24 cellular contexts compared by ENCODE assay signal in genomic region chr1:205581321-205581980, GRCh38. TPM values are rescaled to one million over a fixed set of nuclear protein-coding genes. Genes with fewer than 3 reads are reported as not detected.
DNase-seq lines count a peak whose midpoint lies in the region; ATAC-seq and TF ChIP-seq lines count a peak whose summit lies in the region.
"Had no signal": no experiment of that assay in that cellular context is flagged by ENCODE, and none has a peak within 500 bp of the region (broad histone marks: within the 10 kb centered on the region; RNA-seq: fewer than 3 reads in every experiment).

No MANE protein-coding gene starts in this region.

- POLR2A ChIA-PET in CD8-positive, alpha-beta T cell (lab: Charles Lee) = no interaction called here

- H3K27me3 ChIP-seq in CD8-positive, alpha-beta T cell (ENCODE audit: insufficient read depth, low read length) = no peaks in the 10 kb centered on the region
- H3K27me3 ChIP-seq in Loucy (ENCODE audit: insufficient read depth, low read length, poor library complexity, severe bottlenecking) (no peaks in the 10 kb centered on the region), skeletal muscle tissue (ENCODE audit: control insufficient read depth in 3 of 3, insufficient read depth in 3 of 3, low read length in 3 of 3) (peaks cover 31 to 48% (median 47%) of the 10 kb centered on the region in 3 donors), mammary epithelial cell (ENCODE audit: insufficient read depth, low read length) (no peaks in the 10 kb centered on the region)

- no peak for TF ChIP-seq CTCF in CD8-positive, alpha-beta T cell (IDR thresholded peaks at IDR 0.05)
- no peak for TF ChIP-seq CTCF in Loucy (conservative IDR thresholded peaks at IDR 0.05; ENCODE audit: low read length)
- no peak for TF ChIP-seq CTCF in mammary epithelial cell (conservative IDR thresholded peaks at IDR 0.05 in 1 of 2, IDR thresholded peaks at IDR 0.05 in 1 of 2; ENCODE audit: extremely low read depth in 1 of 2, insufficient read depth in 1 of 2, low read depth in 1 of 2, low read length in 2 of 2)

- no peak overlapping the region for H3K4me3 ChIP-seq in CD8-positive, alpha-beta T cell (ENCODE audit: low read depth, low read length)
- H3K4me3 ChIP-seq in Loucy (ENCODE audit: low read length, poor library complexity, severe bottlenecking) = no peak overlapping the region
- no peak overlapping the region for H3K4me3 ChIP-seq in skeletal muscle tissue (ENCODE audit: low read length in 3 of 3)
- H3K4me3 ChIP-seq in mammary epithelial cell (replicated peaks in 1 of 3; ENCODE audit: insufficient read depth in 1 of 3, low read depth in 2 of 3, low read length in 3 of 3) = no peak overlapping the region
- H3K4me3 ChIP-seq: PC-9, tibial nerve had no signal

- no peak for ATAC-seq in CD8-positive, alpha-beta T cell
- ATAC-seq in HG02852 (IDR thresholded peaks at IDR 0.05; ENCODE audit: unreplicated experiment) = no peak
- no peak for ATAC-seq in HG02938 (IDR thresholded peaks at IDR 0.05; ENCODE audit: unreplicated experiment)
- ATAC-seq: activated CD4-positive, CD25-positive, alpha-beta regulatory T cell treated with anti-CD3 and anti-CD28 coated beads, Interleukin-2, amount 50 U/mL, for 24 hours had no signal

- H3K4me3 Mint-ChIP-seq in CD8-positive, alpha-beta T cell = no peak overlapping the region
- H3K4me3 Mint-ChIP-seq: activated naive CD4-positive, alpha-beta T cell treated with anti-CD3 and anti-CD28 coated beads, Interleukin-2, amount 50 U/mL, for 24 hours; activated T-cell treated with anti-CD3 and anti-CD28 coated beads, Interleukin-2, amount 50 U/mL, for 72 hours; dendritic cell treated with granulocyte-macrophage colony-stimulating factor and Interleukin-4, amounts not matched to agents 40 ng/mL and 50 ng/mL, for 4 days; HFFc6; mesothelial cell of epicardium; natural killer cell had no signal

- no TSS peak for BruUV-seq in mammary epithelial cell (replicated peaks; lab: Mats Ljungman, UMichigan)

- H3K27ac ChIP-seq in CD8-positive, alpha-beta T cell (ENCODE audit: low read depth, low read length) = no peak overlapping the region
- H3K27ac ChIP-seq in skeletal muscle tissue (ENCODE audit: low read depth, low read length) (peak overlapping the region; percentile 30), mammary epithelial cell (ENCODE audit: insufficient read depth, low read depth, low read length) (no peak overlapping the region)
- H3K27ac ChIP-seq: KMS-11, PC-9 had no signal

- H4K20me1 ChIP-seq in Loucy (ENCODE audit: insufficient read depth, low read length, poor library complexity, severe bottlenecking) (no peaks in the 10 kb centered on the region), mammary epithelial cell (ENCODE audit: insufficient read depth, low read length) (no peaks in the 10 kb centered on the region)

- no peaks in the 10 kb centered on the region for H3K9me3 ChIP-seq in CD8-positive, alpha-beta T cell (ENCODE audit: low read length)
- no peaks in the 10 kb centered on the region for H3K9me3 ChIP-seq in Loucy (ENCODE audit: insufficient read depth, low read depth, low read length)
- H3K9me3 ChIP-seq in skeletal muscle tissue (ENCODE audit: control insufficient read depth in 3 of 3, low read length in 3 of 3) = no peaks in the 10 kb centered on the region
- no peaks in the 10 kb centered on the region for H3K9me3 ChIP-seq in mammary epithelial cell (replicated peaks; ENCODE audit: insufficient read depth, low read length)
- H3K9me3 ChIP-seq: tibial nerve had no signal

- dilution Hi-C loops in mammary epithelial cell (cut with HindIII; ENCODE audit: low sequenced_read_pairs) = loop anchor here (5.0 kb wide), 1 partner anchor 59 kb away; no protein-coding TSS in a partner anchor

- H3F3A ChIP-seq in Loucy (ENCODE audit: low read depth) = no peaks in the 10 kb centered on the region

- no peaks in the 10 kb centered on the region for H3K79me2 ChIP-seq in Loucy (ENCODE audit: insufficient read depth, low read length)
- H3K79me2 ChIP-seq in mammary epithelial cell (ENCODE audit: insufficient read depth, low read length) = no peaks in the 10 kb centered on the region

- H3K9ac ChIP-seq in Loucy (ENCODE audit: low read depth, low read length, poor library complexity, severe bottlenecking) (no peak overlapping the region), skeletal muscle tissue (ENCODE audit: low read depth in 1 of 3, low read length in 3 of 3) (no peak overlapping the region), mammary epithelial cell (ENCODE audit: insufficient read depth, low read length) (no peak overlapping the region)
- H3K9ac ChIP-seq: KMS-11 had no signal

- H3K27me3 Mint-ChIP-seq in CD8-positive, alpha-beta T cell (ENCODE audit: low read depth) = peaks cover 8% of the 10 kb centered on the region

- H3K4me2 ChIP-seq in Loucy (ENCODE audit: low read depth, low read length, poor library complexity, severe bottlenecking) = peak overlapping the region; percentile 6
- no peak overlapping the region for H3K4me2 ChIP-seq in mammary epithelial cell (ENCODE audit: insufficient read depth, low read depth, low read length)
- H3K4me2 ChIP-seq: KMS-11, PC-9 had no signal

- CTCF ChIA-PET in CD8-positive, alpha-beta T cell (lab: Charles Lee) = interaction anchor here (1.3 to 1.4 kb wide), 3 partner anchors 11 to 51 kb away, joined by 3 to 4 read pairs (median 4); no protein-coding TSS in a partner anchor
- CTCF ChIA-PET in mammary epithelial cell (lab: Charles Lee; ENCODE audit: low non-redundant PET) = no interaction called here

- no peaks in the 10 kb centered on the region for H3K9me3 Mint-ChIP-seq in CD8-positive, alpha-beta T cell
- H3K9me3 Mint-ChIP-seq: activated naive CD4-positive, alpha-beta T cell treated with anti-CD3 and anti-CD28 coated beads, Interleukin-2, amount 50 U/mL, for 24 hours; activated T-cell treated with anti-CD3 and anti-CD28 coated beads, Interleukin-2, amount 50 U/mL, for 72 hours; CD8-positive, alpha-beta memory T cell; dendritic cell treated with granulocyte-macrophage colony-stimulating factor and Interleukin-4, amounts not matched to agents 40 ng/mL and 50 ng/mL, for 4 days; HFFc6; mesothelial cell of epicardium; natural killer cell had no signal

- in situ Hi-C loops in mammary epithelial cell (cut with MboI; ENCODE audit: low sequenced_read_pairs in 2 of 2) = no loop called here

- peaks cover 18% of the 10 kb centered on the region for H3K4me1 Mint-ChIP-seq in CD8-positive, alpha-beta T cell (ENCODE audit: low read depth)
- H3K4me1 Mint-ChIP-seq: natural killer cell had no signal

- DNase-seq in CD8-positive, alpha-beta T cell = no peak
- DNase-seq in islet precursor cell (peak; percentile 38), mammary epithelial cell (no peak), cerebellum (ENCODE audit: low spot score) (no peak)
- DNase-seq: activated T-cell treated with anti-CD3 and anti-CD28 coated beads, Interleukin-2, amount 50 U/mL, for 72 hours; CD8-positive, alpha-beta memory T cell; DMS153; HFFc6; left cardiac atrium; natural killer cell; NCI-H510A; PC-9; stimulated activated CD4-positive, alpha-beta T cell treated with anti-CD3 and anti-CD28 coated beads, Interleukin-4, amount 100 ng/mL, for 24 hours; stimulated activated naive CD8-positive, alpha-beta T cell treated with anti-CD3 and anti-CD28 coated beads, Interleukin-15, Interleukin-2, amounts not matched to agents 100 U/mL and 50 U/mL, for 24 hours had no signal

- H3K36me3 Mint-ChIP-seq in CD8-positive, alpha-beta T cell = no peaks in the 10 kb centered on the region
- H3K36me3 Mint-ChIP-seq: activated naive CD4-positive, alpha-beta T cell treated with anti-CD3 and anti-CD28 coated beads, Interleukin-2, amount 50 U/mL, for 24 hours; CD8-positive, alpha-beta memory T cell; mesothelial cell of epicardium; natural killer cell had no signal

- 83% methylated on average over 7 of the region's 9 CpGs for WGBS in mammary epithelial cell (ENCODE audit: low coverage, missing lambda C conversion rate)

- no peak overlapping the region for H2AFZ ChIP-seq in Loucy (ENCODE audit: low read length)
- H2AFZ ChIP-seq in mammary epithelial cell (ENCODE audit: low read depth, low read length) = no peak overlapping the region
- H2AFZ ChIP-seq: PC-9 had no signal

- H3K36me3 ChIP-seq in CD8-positive, alpha-beta T cell (ENCODE audit: insufficient read depth, low read length) = no peaks in the 10 kb centered on the region
- no peaks in the 10 kb centered on the region for H3K36me3 ChIP-seq in Loucy (ENCODE audit: insufficient read depth, low read length)
- no peaks in the 10 kb centered on the region for H3K36me3 ChIP-seq in skeletal muscle tissue (ENCODE audit: control insufficient read depth in 3 of 3, insufficient read depth in 3 of 3, low read length in 3 of 3)
- H3K36me3 ChIP-seq in mammary epithelial cell (ENCODE audit: insufficient read depth, low read length) = no peaks in the 10 kb centered on the region
- H3K36me3 ChIP-seq: tibial nerve had no signal

- H3K4me1 ChIP-seq in CD8-positive, alpha-beta T cell (ENCODE audit: insufficient read depth, low read length) = peaks cover 20% of the 10 kb centered on the region
- H3K4me1 ChIP-seq in Loucy (ENCODE audit: insufficient read depth, low read length, poor library complexity, severe bottlenecking) (peaks cover 16% of the 10 kb centered on the region), skeletal muscle tissue (ENCODE audit: control insufficient read depth in 3 of 3, insufficient read depth in 3 of 3, low read length in 3 of 3) (peaks cover 0 to 10% (median 8%) of the 10 kb centered on the region in 3 donors), mammary epithelial cell (ENCODE audit: insufficient read depth, low read length) (no peaks in the 10 kb centered on the region)

- H3K9me2 ChIP-seq in Loucy (replicated peaks; ENCODE audit: low read depth, low read length) = no peaks in the 10 kb centered on the region

- H3K27ac Mint-ChIP-seq in CD8-positive, alpha-beta T cell = peak overlapping the region; percentile 39
- H3K27ac Mint-ChIP-seq: activated naive CD4-positive, alpha-beta T cell treated with anti-CD3 and anti-CD28 coated beads, Interleukin-2, amount 50 U/mL, for 24 hours; activated T-cell treated with anti-CD3 and anti-CD28 coated beads, Interleukin-2, amount 50 U/mL, for 72 hours; dendritic cell treated with granulocyte-macrophage colony-stimulating factor and Interleukin-4, amounts not matched to agents 40 ng/mL and 50 ng/mL, for 4 days; HFFc6; mesothelial cell of epicardium; natural killer cell had no signal

- intact Hi-C loops in CD8-positive, alpha-beta T cell (cut with DNase I, micrococcal nuclease) = no loop called here
- intact Hi-C loops in mammary epithelial cell (cut with micrococcal nuclease) = no loop called here

RNA-seq across cellular contexts. Expression of gene ELK4, which starts 50.4 kb away (rescaled TPM):
- total RNA-seq in CD8-positive, alpha-beta T cell = 100 to 1,000 TPM; 142 to 147 TPM
- total RNA-seq in skeletal muscle tissue = 13.6 TPM
- total RNA-seq in mammary epithelial cell = 10 to 100 TPM; 17.7 to 38.6 TPM
- polyA plus RNA-seq in mammary epithelial cell = 4.9 TPM
- 37.7 TPM for polyA minus RNA-seq in mammary epithelial cell
- total RNA-seq in cerebellum = 17.3 TPM
